8 cellular contexts compared by ENCODE assay signal in genomic region chr17:42457107-42457787, GRCh38. TPM values are rescaled to one million over a fixed set of nuclear protein-coding genes. Genes with fewer than 3 reads are reported as not detected.
A peak's percentile ranks its signal among the peaks of the same experiment; 100 is the strongest.
DNase-seq lines count a peak whose midpoint lies in the region; ATAC-seq, FAIRE-seq and TF ChIP-seq lines count a peak whose summit lies in the region.

No MANE protein-coding gene starts in this region.

- H3K27ac ChIP-seq in keratinocyte (ENCODE audit: control insufficient read depth, insufficient read depth, low read length) (peak overlapping the region; percentile 7), suprapubic skin (peak overlapping the region; percentile 73), WERI-Rb-1 (no peak overlapping the region; the same call in 1 of the 2 replicates)

- H3K9me3 ChIP-seq in keratinocyte (ENCODE audit: control insufficient read depth, low read depth, low read length) (no peaks in the 10 kb centered on the region), suprapubic skin (no peaks in the 10 kb centered on the region), WERI-Rb-1 (ENCODE audit: severe bottlenecking) (no peaks in the 10 kb centered on the region)

- TF ChIP-seq CTCF in keratinocyte (optimal IDR thresholded peaks at IDR 0.05 in 1 of 3, IDR thresholded peaks at IDR 0.05 in 1 of 3, conservative IDR thresholded peaks at IDR 0.05 in 1 of 3; ENCODE audit: extremely low read depth in 1 of 3, insufficient read depth in 2 of 3, low read length in 3 of 3) (no peak), suprapubic skin (IDR thresholded peaks at IDR 0.05) (no peak), WERI-Rb-1 (IDR thresholded peaks at IDR 0.05; ENCODE audit: low read depth, low read length) (no peak)

- H2AFZ ChIP-seq in keratinocyte (ENCODE audit: control insufficient read depth, low read length): peak overlapping the region; percentile 55

- H3K36me3 Mint-ChIP-seq in T-helper 1 cell treated with Interleukin-12 subunit alpha and Interleukin-12 subunit beta and Interleukin-4 antibody, amounts not matched to agents 30 μg/mL and 1 μg/mL, for 36 hours (ENCODE audit: low read depth): peaks cover 3% of the 10 kb centered on the region
- H3K36me3 Mint-ChIP-seq in activated CD4-positive, alpha-beta memory T cell treated with anti-CD3 and anti-CD28 coated beads, Interleukin-2, amount 10 ng/mL, durations not matched to agents 7 days and 5 days (ENCODE audit: low read depth): peaks cover 2% of the 10 kb centered on the region

- H3K4me2 ChIP-seq in keratinocyte (ENCODE audit: control insufficient read depth, extremely low read depth, insufficient read depth, low read depth, low read length): peak overlapping the region; percentile 72

- TF ChIP-seq POLR2A in suprapubic skin (IDR thresholded peaks at IDR 0.05): no peak

- no peak for TF ChIP-seq EP300 in suprapubic skin (IDR thresholded peaks at IDR 0.05)

- CTCF ChIA-PET in activated CD4-positive, alpha-beta memory T cell treated with anti-CD3 and anti-CD28 coated beads, Interleukin-2, amount 10 ng/mL, durations not matched to agents 7 days and 5 days (lab: Charles Lee): interaction anchor here (1.4 to 1.5 kb wide), 2 partner anchors 15 to 61 kb away, joined by 3 to 4 read pairs; no protein-coding TSS in a partner anchor

- POLR2A ChIA-PET in activated CD4-positive, alpha-beta memory T cell treated with anti-CD3 and anti-CD28 coated beads, Interleukin-2, amount 10 ng/mL, durations not matched to agents 7 days and 5 days (lab: Charles Lee): interaction anchor here (1.0 to 1.6 kb wide), 5 partner anchors 9 to 147 kb away, joined by 3 to 8 read pairs (median 3); no protein-coding TSS in a partner anchor

- H3K27me3 Mint-ChIP-seq in T-helper 1 cell treated with Interleukin-12 subunit alpha and Interleukin-12 subunit beta and Interleukin-4 antibody, amounts not matched to agents 30 μg/mL and 1 μg/mL, for 36 hours (ENCODE audit: low read depth): peaks cover 33% of the 10 kb centered on the region
- H3K27me3 Mint-ChIP-seq in activated CD4-positive, alpha-beta memory T cell treated with anti-CD3 and anti-CD28 coated beads, Interleukin-2, amount 10 ng/mL, durations not matched to agents 7 days and 5 days: peaks cover 59% of the 10 kb centered on the region

- FAIRE-seq in keratinocyte (lab: Jason Lieb, UNC): no peak

- dilution Hi-C loops in keratinocyte (cut with MboI; ENCODE audit: extremely low pct_ligation_motif_present, low sequenced_read_pairs): no loop called here

- peaks cover 31% of the 10 kb centered on the region for H3K4me1 Mint-ChIP-seq in T-helper 1 cell treated with Interleukin-12 subunit alpha and Interleukin-12 subunit beta and Interleukin-4 antibody, amounts not matched to agents 30 μg/mL and 1 μg/mL, for 36 hours (ENCODE audit: low read depth)
- peaks cover 44% of the 10 kb centered on the region for H3K4me1 Mint-ChIP-seq in activated CD4-positive, alpha-beta memory T cell treated with anti-CD3 and anti-CD28 coated beads, Interleukin-2, amount 10 ng/mL, durations not matched to agents 7 days and 5 days

- no peaks in the 10 kb centered on the region for H3K27me3 ChIP-seq in keratinocyte (ENCODE audit: control insufficient read depth, extremely low read depth, insufficient read depth, low read length)
- no peaks in the 10 kb centered on the region for H3K27me3 ChIP-seq in suprapubic skin
- H3K27me3 ChIP-seq in WERI-Rb-1 (ENCODE audit: insufficient read depth, low read depth, severe bottlenecking): no peaks in the 10 kb centered on the region

- peak overlapping the region; percentile 53 for H3K27ac Mint-ChIP-seq in T-helper 1 cell treated with Interleukin-12 subunit alpha and Interleukin-12 subunit beta and Interleukin-4 antibody, amounts not matched to agents 30 μg/mL and 1 μg/mL, for 36 hours
- H3K27ac Mint-ChIP-seq in activated CD4-positive, alpha-beta memory T cell treated with anti-CD3 and anti-CD28 coated beads, Interleukin-2, amount 10 ng/mL, durations not matched to agents 7 days and 5 days: peak overlapping the region; percentile 0

- peak overlapping the region in 1 of 3 experiments; percentile 2 for H3K4me3 ChIP-seq in keratinocyte (ENCODE audit: control insufficient read depth in 2 of 3, extremely low read depth in 1 of 3, insufficient read depth in 2 of 3, low read depth in 1 of 3, low read length in 3 of 3)
- no peak overlapping the region for H3K4me3 ChIP-seq in suprapubic skin
- H3K4me3 ChIP-seq in WERI-Rb-1 (ENCODE audit: low read depth, low read length): no peak overlapping the region

- no peak for DNase-seq in T-helper 1 cell
- no peak for DNase-seq in activated CD4-positive, alpha-beta memory T cell treated with anti-CD3 and anti-CD28 coated beads, Interleukin-2, amount 10 ng/mL, durations not matched to agents 7 days and 5 days
- no peak for DNase-seq in keratinocyte (ENCODE audit: low read depth, low spot score)
- DNase-seq in suprapubic skin (ENCODE audit: low spot score in 2 of 2): no peak
- no peak for DNase-seq in WERI-Rb-1

- no peak overlapping the region for H3K9ac ChIP-seq in keratinocyte (ENCODE audit: control insufficient read depth, extremely low read depth, insufficient read depth, low read length)

- no peaks in the 10 kb centered on the region for H3K9me3 Mint-ChIP-seq in T-helper 1 cell treated with Interleukin-12 subunit alpha and Interleukin-12 subunit beta and Interleukin-4 antibody, amounts not matched to agents 30 μg/mL and 1 μg/mL, for 36 hours
- no peaks in the 10 kb centered on the region for H3K9me3 Mint-ChIP-seq in activated CD4-positive, alpha-beta memory T cell treated with anti-CD3 and anti-CD28 coated beads, Interleukin-2, amount 10 ng/mL, durations not matched to agents 7 days and 5 days

- no peak for ATAC-seq in HG03378 (IDR thresholded peaks at IDR 0.05; ENCODE audit: unreplicated experiment)
- ATAC-seq in GM18867 (IDR thresholded peaks at IDR 0.05; ENCODE audit: unreplicated experiment): no peak

- peaks cover 34% of the 10 kb centered on the region for H3K4me1 ChIP-seq in keratinocyte (ENCODE audit: control insufficient read depth, extremely low read depth, insufficient read depth, low read length)
- peaks cover 52% of the 10 kb centered on the region for H3K4me1 ChIP-seq in suprapubic skin

- WGBS in suprapubic skin: 14% methylated on average over 6 of the region's 6 CpGs

- H3K4me3 Mint-ChIP-seq in T-helper 1 cell treated with Interleukin-12 subunit alpha and Interleukin-12 subunit beta and Interleukin-4 antibody, amounts not matched to agents 30 μg/mL and 1 μg/mL, for 36 hours: peak overlapping the region; percentile 38
- peak overlapping the region; percentile 42 for H3K4me3 Mint-ChIP-seq in activated CD4-positive, alpha-beta memory T cell treated with anti-CD3 and anti-CD28 coated beads, Interleukin-2, amount 10 ng/mL, durations not matched to agents 7 days and 5 days

- H3K36me3 ChIP-seq in keratinocyte (ENCODE audit: control insufficient read depth in 2 of 2, extremely low read depth in 1 of 2, insufficient read depth in 2 of 2, low read length in 2 of 2): peaks cover 0 to 2% of the 10 kb centered on the region in 2 experiments
- H3K36me3 ChIP-seq in suprapubic skin: peaks cover 4% of the 10 kb centered on the region
- peaks cover 18% of the 10 kb centered on the region for H3K36me3 ChIP-seq in WERI-Rb-1

- peaks cover 2% of the 10 kb centered on the region for H3K9me1 ChIP-seq in keratinocyte (ENCODE audit: control insufficient read depth, extremely low read depth, insufficient read depth, low read length)

- H4K20me1 ChIP-seq in keratinocyte (ENCODE audit: control insufficient read depth, extremely low read depth, insufficient read depth, low read length): peaks cover 4% of the 10 kb centered on the region

- H3K79me2 ChIP-seq in keratinocyte (ENCODE audit: control insufficient read depth, insufficient read depth, low read length): peaks cover 5% of the 10 kb centered on the region

RNA-seq across cellular contexts. Expression of gene ATP6V0A1, which starts 1.4 kb away (rescaled TPM):
- total RNA-seq in activated CD4-positive, alpha-beta memory T cell treated with anti-CD3 and anti-CD28 coated beads, Interleukin-2, amount 10 ng/mL, durations not matched to agents 7 days and 5 days: 1 to 10 TPM; 5.8 to 8.6 TPM
- 24.0 to 43.7 TPM (median 41.9 TPM) in 3 replicates for polyA plus RNA-seq in keratinocyte
- polyA plus RNA-seq in keratinocyte (2011; ENCODE audit: low read depth): 81.1 TPM
- polyA plus RNA-seq in keratinocyte (2011; cell fraction: cytosol; rRNA removed): 29.9 and 32.5 TPM in 2 replicates
- 212 and 232 TPM in 2 replicates for polyA plus RNA-seq in keratinocyte (2011; cell fraction: nucleus; rRNA removed)
- 33.5 and 52.8 TPM in 2 replicates for polyA plus RNA-seq in keratinocyte (2012; ENCODE audit: low replicate concordance)
- polyA minus RNA-seq in keratinocyte: 112 to 261 TPM (median 142 TPM) in 3 replicates
- 34.3 TPM for polyA minus RNA-seq in keratinocyte (2011; cell fraction: cytosol; rRNA and poly(A)+ RNA removed)
- polyA minus RNA-seq in keratinocyte (2011; cell fraction: nucleus; rRNA and poly(A)+ RNA removed): 203 and 207 TPM in 2 replicates
- 100 to 1,000 TPM; 102 to 194 (median 142) TPM for total RNA-seq in suprapubic skin

RNA-seq across cellular contexts. Expression of gene CAVIN1, which starts 34.2 kb away (rescaled TPM):
- 1 to 10 TPM; 1.0 to 1.1 TPM for total RNA-seq in activated CD4-positive, alpha-beta memory T cell treated with anti-CD3 and anti-CD28 coated beads, Interleukin-2, amount 10 ng/mL, durations not matched to agents 7 days and 5 days
- polyA plus RNA-seq in keratinocyte: 172 to 237 TPM (median 190 TPM) in 3 replicates
- 43.7 TPM for polyA plus RNA-seq in keratinocyte (2011; ENCODE audit: low read depth)
- polyA plus RNA-seq in keratinocyte (2011; cell fraction: cytosol; rRNA removed): 134 and 236 TPM in 2 replicates
- polyA plus RNA-seq in keratinocyte (2011; cell fraction: nucleus; rRNA removed): 203 and 264 TPM in 2 replicates
- polyA plus RNA-seq in keratinocyte (2012; ENCODE audit: low replicate concordance): 65.9 and 369 TPM in 2 replicates
- 128 to 158 TPM (median 146 TPM) in 3 replicates for polyA minus RNA-seq in keratinocyte
- polyA minus RNA-seq in keratinocyte (2011; cell fraction: cytosol; rRNA and poly(A)+ RNA removed): 419 TPM
- 148 and 193 TPM in 2 replicates for polyA minus RNA-seq in keratinocyte (2011; cell fraction: nucleus; rRNA and poly(A)+ RNA removed)
- 100 to 1,000 TPM; 153 to 224 (median 182) TPM for total RNA-seq in suprapubic skin

Comparison
In these comparisons a context has a peak if more than half of its experiments do, and no peak if none do; other contexts are left out.
1. RNA of gene ATP6V0A1, which starts 1.4 kb away (total RNA-seq): 102 to 194 TPM in suprapubic skin; 5.8 to 8.6 TPM in activated CD4-positive, alpha-beta memory T cell treated with anti-CD3 and anti-CD28 coated beads, Interleukin-2, amount 10 ng/mL, durations not matched to agents 7 days and 5 days; every median in the first group is over 10 times any median in the second.
2. RNA of gene CAVIN1, which starts 34.2 kb away (total RNA-seq): 153 to 224 TPM in suprapubic skin; 1.0 to 1.1 TPM in activated CD4-positive, alpha-beta memory T cell treated with anti-CD3 and anti-CD28 coated beads, Interleukin-2, amount 10 ng/mL, durations not matched to agents 7 days and 5 days; every median in the first group is over 10 times any median in the second.